In genomic region chr9:71941060-71941568, GRCh38 we compare ENCODE assay signal across 22 cellular contexts. TPM values are rescaled to one million over a fixed set of nuclear protein-coding genes. Genes with fewer than 3 reads are reported as not detected.
A peak's percentile ranks its signal among the peaks of the same experiment; 100 is the strongest.
DNase-seq lines count a peak whose midpoint lies in the region; ATAC-seq, FAIRE-seq and TF ChIP-seq lines count a peak whose summit lies in the region.
"Had no signal": no experiment of that assay in that cellular context is flagged by ENCODE, and none has a peak within 500 bp of the region (broad histone marks: within the 10 kb centered on the region; RNA-seq: fewer than 3 reads in every experiment).

No MANE protein-coding gene starts in this region.

- H3K4me3 Mint-ChIP-seq in central memory CD8-positive, alpha-beta T cell: no peak overlapping the region

- no peaks in the 10 kb centered on the region for H3K9me1 ChIP-seq in keratinocyte (ENCODE audit: control insufficient read depth, extremely low read depth, insufficient read depth, low read length)

- no peak overlapping the region for H3K9ac ChIP-seq in keratinocyte (ENCODE audit: control insufficient read depth, extremely low read depth, insufficient read depth, low read length)

- H3K27ac Mint-ChIP-seq in central memory CD8-positive, alpha-beta T cell (ENCODE audit: low read depth): peak overlapping the region; percentile 8
- H3K27ac Mint-ChIP-seq: progenitor cell of endocrine pancreas had no signal

- H3K36me3 Mint-ChIP-seq in central memory CD8-positive, alpha-beta T cell (ENCODE audit: insufficient read depth): peaks cover 5% of the 10 kb centered on the region

- peaks cover 43% of the 10 kb centered on the region for H3K4me1 ChIP-seq in keratinocyte (ENCODE audit: control insufficient read depth, extremely low read depth, insufficient read depth, low read length)

- no peaks in the 10 kb centered on the region for H3K9me3 Mint-ChIP-seq in central memory CD8-positive, alpha-beta T cell

- dilution Hi-C loops in keratinocyte (cut with MboI; ENCODE audit: extremely low pct_ligation_motif_present, low sequenced_read_pairs): no loop called here

- peak overlapping the region; percentile 8 for H2AFZ ChIP-seq in keratinocyte (ENCODE audit: control insufficient read depth, low read length)

- no peak overlapping the region for H3K27ac ChIP-seq in keratinocyte (ENCODE audit: control insufficient read depth, insufficient read depth, low read length)
- H3K27ac ChIP-seq: left ventricle myocardium inferior had no signal

- TF ChIP-seq CTCF in keratinocyte (optimal IDR thresholded peaks at IDR 0.05 in 1 of 3, IDR thresholded peaks at IDR 0.05 in 1 of 3, conservative IDR thresholded peaks at IDR 0.05 in 1 of 3; ENCODE audit: extremely low read depth in 1 of 3, insufficient read depth in 2 of 3, low read length in 3 of 3): no peak

- no peaks in the 10 kb centered on the region for H3K9me3 ChIP-seq in keratinocyte (ENCODE audit: control insufficient read depth, low read depth, low read length)
- H3K9me3 ChIP-seq: HAP-1, left ventricle myocardium inferior, mucosa of descending colon, tibial artery had no signal

- H3K79me2 ChIP-seq in keratinocyte (ENCODE audit: control insufficient read depth, insufficient read depth, low read length): peaks cover 33% of the 10 kb centered on the region

- no peak overlapping the region for H3K4me3 ChIP-seq in keratinocyte (ENCODE audit: control insufficient read depth in 2 of 3, extremely low read depth in 1 of 3, insufficient read depth in 2 of 3, low read depth in 1 of 3, low read length in 3 of 3)
- H3K4me3 ChIP-seq: HAP-1, left ventricle myocardium inferior, mucosa of descending colon, skin epidermis, tibial artery had no signal

- H3K27me3 Mint-ChIP-seq in central memory CD8-positive, alpha-beta T cell: no peaks in the 10 kb centered on the region
- H3K27me3 Mint-ChIP-seq: progenitor cell of endocrine pancreas had no signal

- no peaks in the 10 kb centered on the region for H3K36me3 ChIP-seq in keratinocyte (ENCODE audit: control insufficient read depth in 2 of 2, extremely low read depth in 1 of 2, insufficient read depth in 2 of 2, low read length in 2 of 2)
- H3K36me3 ChIP-seq: HAP-1, left ventricle myocardium inferior, tibial artery had no signal

- in situ Hi-C loops in ACHN (cut with HindIII; ENCODE audit: low pct_ligation_motif_present, low pct_unique_long_range_greater_than_20kb, low sequenced_read_pairs): no loop called here

- peak overlapping the region; percentile 11 for H3K4me2 ChIP-seq in keratinocyte (ENCODE audit: control insufficient read depth, extremely low read depth, insufficient read depth, low read depth, low read length)

- no peaks in the 10 kb centered on the region for H4K20me1 ChIP-seq in keratinocyte (ENCODE audit: control insufficient read depth, extremely low read depth, insufficient read depth, low read length)

- no peaks in the 10 kb centered on the region for H3K27me3 ChIP-seq in keratinocyte (ENCODE audit: control insufficient read depth, extremely low read depth, insufficient read depth, low read length)
- H3K27me3 ChIP-seq: tibial artery had no signal

- no peak for TF ChIP-seq POLR2A in GM12891 (IDR thresholded peaks at IDR 0.05; ENCODE audit: low read depth, low read length)

- FAIRE-seq in keratinocyte (lab: Jason Lieb, UNC) (peak; percentile 34), GM12891 (lab: Jason Lieb, UNC) (no peak)

- ATAC-seq in central memory CD8-positive, alpha-beta T cell (replicated peaks; ENCODE audit: extremely low read depth, poor library complexity, severe bottlenecking): no peak
- no peak for ATAC-seq in GM18870 (IDR thresholded peaks at IDR 0.05; ENCODE audit: unreplicated experiment)
- ATAC-seq: mucosa of descending colon had no signal

- H3K4me1 Mint-ChIP-seq in central memory CD8-positive, alpha-beta T cell: peaks cover 36% of the 10 kb centered on the region

- DNase-seq in ELR (ENCODE audit: low read depth) (peak; percentile 65), RKO (ENCODE audit: low spot score) (peak; percentile 7), keratinocyte (ENCODE audit: low read depth, low spot score) (no peak), NCI-H128 (lab: John Stamatoyannopoulos, UW; ENCODE audit: unreplicated experiment) (no peak), GM12891 (ENCODE audit: insufficient read length, low spot score) (no peak), ACHN (no peak)
- no peak for DNase-seq in central memory CD8-positive, alpha-beta T cell (ENCODE audit: low spot score in 2 of 2)
- DNase-seq: activated CD8-positive, alpha-beta memory T cell treated with anti-CD3 and anti-CD28 coated beads, Interleukin-2, amount 50 U/mL, for 48 hours; activated effector memory CD4-positive, alpha-beta T cell treated with Interleukin-2 at 50 U/mL for 16 hours; DMS79; left ventricle myocardium inferior; mucosa of descending colon; NCI-H1694 treated with DMSO at 0.1 percent for 48 hours; NCI-H82; OCI-M1; SIG-M5; stimulated activated naive CD4-positive, alpha-beta T cell treated with Interleukin-2 at 50 U/mL for 16 hours; tibial artery had no signal

TF ChIP-seq in GM12891, 5 proteins besides CTCF, POLR2A, EP300 and RAD21:
- TF ChIP-seq POU2F2 (IDR thresholded peaks at IDR 0.05; ENCODE audit: low read depth, low read length) (no peak), TAF1 (IDR thresholded peaks at IDR 0.05; ENCODE audit: low read depth, low read length) (no peak), POLR2AphosphoS5 (IDR thresholded peaks at IDR 0.05; ENCODE audit: low read depth, low read length) (no peak), SPI1 (IDR thresholded peaks at IDR 0.05; ENCODE audit: low read depth, low read length) (no peak), PAX5 (IDR thresholded peaks at IDR 0.05; ENCODE audit: insufficient read depth, low read length, severe bottlenecking) (no peak)

RNA-seq across cellular contexts. Expression of gene C9orf85, which starts 29.7 kb away (rescaled TPM):
- polyA plus RNA-seq in keratinocyte: 12.3 to 18.2 TPM (median 17.5 TPM) in 3 replicates
- polyA plus RNA-seq in keratinocyte (2011; ENCODE audit: low read depth): 65.8 TPM
- polyA plus RNA-seq in keratinocyte (2011; cell fraction: cytosol; rRNA removed): 15.9 and 20.5 TPM in 2 replicates
- polyA plus RNA-seq in keratinocyte (2011; cell fraction: nucleus; rRNA removed): 12.1 and 16.8 TPM in 2 replicates
- polyA plus RNA-seq in keratinocyte (2012; ENCODE audit: low replicate concordance): 11.8 and 13.8 TPM in 2 replicates
- polyA minus RNA-seq in keratinocyte: 1.1 to 6.6 TPM (median 6.6 TPM) in 3 replicates
- 7.1 TPM for polyA minus RNA-seq in keratinocyte (2011; cell fraction: cytosol; rRNA and poly(A)+ RNA removed)
- polyA minus RNA-seq in keratinocyte (2011; cell fraction: nucleus; rRNA and poly(A)+ RNA removed): 6.6 and 13.1 TPM in 2 replicates
- 8.4 TPM for polyA plus RNA-seq in GM12891 (2012; ENCODE audit: low read depth, missing spikeins)

RNA-seq across cellular contexts. Expression of gene ABHD17B, which starts 30.1 kb away (rescaled TPM):
- 11.5 to 16.3 TPM (median 13.7 TPM) in 3 replicates for polyA plus RNA-seq in keratinocyte
- polyA plus RNA-seq in keratinocyte (2011; ENCODE audit: low read depth): 15.1 TPM
- 7.2 and 14.2 TPM in 2 replicates for polyA plus RNA-seq in keratinocyte (2011; cell fraction: cytosol; rRNA removed)
- polyA plus RNA-seq in keratinocyte (2011; cell fraction: nucleus; rRNA removed): 16.5 and 17.4 TPM in 2 replicates
- 8.0 and 11.6 TPM in 2 replicates for polyA plus RNA-seq in keratinocyte (2012; ENCODE audit: low replicate concordance)
- polyA minus RNA-seq in keratinocyte: 4.1 to 27.1 TPM (median 19.7 TPM) in 3 replicates
- polyA minus RNA-seq in keratinocyte (2011; cell fraction: cytosol; rRNA and poly(A)+ RNA removed): 15.0 TPM
- 15.0 and 21.0 TPM in 2 replicates for polyA minus RNA-seq in keratinocyte (2011; cell fraction: nucleus; rRNA and poly(A)+ RNA removed)
- 7.0 TPM for polyA plus RNA-seq in GM12891 (2012; ENCODE audit: low read depth, missing spikeins)

Comparison
In these comparisons a context has a peak if more than half of its experiments do, and no peak if none do; other contexts are left out.
1. DNase-seq: peak in ELR (single experiment) and RKO (single experiment); none in central memory CD8-positive, alpha-beta T cell (0 of 2), keratinocyte (single experiment), NCI-H128 (single experiment), GM12891 (single experiment) and ACHN (single experiment).